Comparison of ENCODE assay signal across 10 cellular contexts in the genomic region with DNA sequence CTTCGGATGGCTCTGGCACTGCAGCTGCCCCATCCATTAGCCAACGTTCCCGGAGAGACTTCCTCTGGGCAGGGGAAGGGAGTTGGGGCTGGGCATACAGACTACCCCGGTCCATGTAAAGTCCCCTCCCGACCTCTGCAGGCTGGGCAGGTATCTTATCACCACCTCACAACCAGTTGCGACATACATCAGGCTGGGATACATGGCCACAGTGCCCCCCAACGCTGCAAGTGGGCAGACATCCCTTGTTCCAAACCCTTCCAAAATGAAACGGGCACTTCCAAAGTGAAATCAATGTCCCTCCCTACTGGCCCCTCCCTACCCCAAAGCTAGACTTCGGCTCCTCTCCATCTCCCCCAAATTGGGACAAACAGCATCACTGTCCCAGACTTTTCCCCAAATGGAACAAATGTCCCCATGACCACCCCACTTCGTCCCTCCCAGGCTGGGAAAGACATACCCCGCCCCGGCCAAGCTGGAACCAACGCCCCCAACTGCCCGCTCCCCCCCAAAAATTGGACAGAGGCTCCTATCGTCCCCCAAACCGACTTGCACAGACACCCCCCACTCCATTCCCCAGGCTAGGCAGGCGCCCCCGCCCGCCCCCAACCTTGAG. TPM values are rescaled to one million over a fixed set of nuclear protein-coding genes. Genes with fewer than 3 reads are reported as not detected.
DNase-seq lines count a peak whose midpoint lies in the region; ATAC-seq and TF ChIP-seq lines count a peak whose summit lies in the region.
"Had no signal": no experiment of that assay in that cellular context is flagged by ENCODE, and none has a peak within 500 bp of the region (broad histone marks: within the 10 kb centered on the region; RNA-seq: fewer than 3 reads in every experiment).

No MANE protein-coding gene starts in this region.

- TF ChIP-seq POLR2A in breast epithelium (IDR thresholded peaks at IDR 0.05) = no peak

- CTCF ChIA-PET in MCF 10A (lab: Yijun Ruan, JAX) = interaction anchor here (0.6 to 1.9 kb wide), 6 partner anchors 8 to 188 kb away, joined by 3 to 9 read pairs (median 3); a partner anchor contains a TSS

- no TSS peak for BruUV-seq in MCF 10A (replicated peaks; lab: Mats Ljungman, UMichigan)

- H3K4me1 Mint-ChIP-seq in MCF 10A (ENCODE audit: insufficient read depth, unreplicated experiment) = peaks cover 13% of the 10 kb centered on the region
- peaks cover 19% of the 10 kb centered on the region for H3K4me1 Mint-ChIP-seq in activated naive CD8-positive, alpha-beta T cell treated with anti-CD3 and anti-CD28 coated beads, Interleukin-2, amount 50 U/mL, for 24 hours

- H3K27me3 ChIP-seq in breast epithelium = no peaks in the 10 kb centered on the region
- peaks cover 25% of the 10 kb centered on the region for H3K27me3 ChIP-seq in lower lobe of right lung (ENCODE audit: low read depth)
- peaks cover 16% of the 10 kb centered on the region for H3K27me3 ChIP-seq in upper lobe of right lung

- H3K4me1 ChIP-seq in breast epithelium = peaks cover 6 to 8% of the 10 kb centered on the region in 2 donors
- peaks cover 7% of the 10 kb centered on the region for H3K4me1 ChIP-seq in lower lobe of right lung
- H3K4me1 ChIP-seq in upper lobe of right lung = no peaks in the 10 kb centered on the region

- no peak for ATAC-seq in activated naive CD8-positive, alpha-beta T cell treated with anti-CD3 and anti-CD28 coated beads, Interleukin-2, amount 50 U/mL, for 24 hours
- ATAC-seq in lower lobe of right lung (no peak), upper lobe of right lung (no peak)

- H3K9me3 ChIP-seq in breast epithelium = peaks cover 0 to 8% of the 10 kb centered on the region in 2 donors
- no peaks in the 10 kb centered on the region for H3K9me3 ChIP-seq in lower lobe of right lung
- no peaks in the 10 kb centered on the region for H3K9me3 ChIP-seq in upper lobe of right lung
- H3K9me3 ChIP-seq: MG63 had no signal

- POLR2A ChIA-PET in MCF 10A (lab: Yijun Ruan, JAX) = no interaction called here

- TF ChIP-seq CTCF in breast epithelium (IDR thresholded peaks at IDR 0.05) (no peak), MCF 10A (IDR thresholded peaks at IDR 0.05; ENCODE audit: unreplicated experiment) (no peak), lower lobe of right lung (IDR thresholded peaks at IDR 0.05) (no peak), upper lobe of right lung (IDR thresholded peaks at IDR 0.05) (no peak)

- H3K27me3 Mint-ChIP-seq in MCF 10A (ENCODE audit: insufficient read depth, unreplicated experiment) = peaks cover 23% of the 10 kb centered on the region
- peaks cover 41% of the 10 kb centered on the region for H3K27me3 Mint-ChIP-seq in activated naive CD8-positive, alpha-beta T cell treated with anti-CD3 and anti-CD28 coated beads, Interleukin-2, amount 50 U/mL, for 24 hours

- H3K36me3 ChIP-seq in breast epithelium (no peaks in the 10 kb centered on the region), lower lobe of right lung (peaks cover 7% of the 10 kb centered on the region), upper lobe of right lung (peaks cover 4% of the 10 kb centered on the region)
- H3K36me3 ChIP-seq: MG63 had no signal

- H3K27ac ChIP-seq in breast epithelium = peak overlapping the region; percentile 13 to 52
- no peak overlapping the region for H3K27ac ChIP-seq in lower lobe of right lung
- no peak overlapping the region for H3K27ac ChIP-seq in upper lobe of right lung

- no peak overlapping the region for H3K27ac Mint-ChIP-seq in MCF 10A (ENCODE audit: low read depth, unreplicated experiment)
- no peak overlapping the region for H3K27ac Mint-ChIP-seq in activated naive CD8-positive, alpha-beta T cell treated with anti-CD3 and anti-CD28 coated beads, Interleukin-2, amount 50 U/mL, for 24 hours

- intact Hi-C loops in breast epithelium (cut with DNase I; ENCODE audit: low total_unique reads) (no loop called here), MCF 10A (cut with micrococcal nuclease) (no loop called here), lower lobe of right lung (cut with DNase I) (no loop called here), upper lobe of right lung (cut with DNase I) (no loop called here)

- H3K9me3 Mint-ChIP-seq in MCF 10A (ENCODE audit: unreplicated experiment) = no peaks in the 10 kb centered on the region
- no peaks in the 10 kb centered on the region for H3K9me3 Mint-ChIP-seq in activated naive CD8-positive, alpha-beta T cell treated with anti-CD3 and anti-CD28 coated beads, Interleukin-2, amount 50 U/mL, for 24 hours

- H3K4me3 ChIP-seq in breast epithelium (peak overlapping the region; percentile 24 to 70 (median 54)), lower lobe of right lung (peak overlapping the region; percentile 30), upper lobe of right lung (peak overlapping the region; percentile 16)

- H3K36me3 Mint-ChIP-seq in MCF 10A (ENCODE audit: insufficient read depth, unreplicated experiment) = peaks cover 4% of the 10 kb centered on the region
- H3K36me3 Mint-ChIP-seq in activated naive CD8-positive, alpha-beta T cell treated with anti-CD3 and anti-CD28 coated beads, Interleukin-2, amount 50 U/mL, for 24 hours (ENCODE audit: low read depth) = peaks cover 13% of the 10 kb centered on the region

- no peak for DNase-seq in breast epithelium (ENCODE audit: low spot score in 2 of 2)
- DNase-seq in MCF 10A (ENCODE audit: unreplicated experiment) = no peak
- DNase-seq in activated naive CD8-positive, alpha-beta T cell treated with anti-CD3 and anti-CD28 coated beads, Interleukin-2, amount 50 U/mL, for 24 hours = no peak
- DNase-seq in lower lobe of right lung = no peak
- DNase-seq in upper lobe of right lung = no peak
- DNase-seq in C1 segment of cervical spinal cord (lab: John Stamatoyannopoulos, UW) = no peak
- no peak for DNase-seq in NCI-H146 treated with DMSO at 0.1 percent for 48 hours (lab: John Stamatoyannopoulos, UW; ENCODE audit: unreplicated experiment)
- DNase-seq in ecto neural progenitor cell (ENCODE audit: low spot score) = no peak

- no peak overlapping the region for H3K4me3 Mint-ChIP-seq in MCF 10A (ENCODE audit: unreplicated experiment)
- H3K4me3 Mint-ChIP-seq in activated naive CD8-positive, alpha-beta T cell treated with anti-CD3 and anti-CD28 coated beads, Interleukin-2, amount 50 U/mL, for 24 hours = peak overlapping the region; percentile 6

RNA-seq across cellular contexts. Expression of a gene that starts 5.0 kb away (rescaled TPM):
- total RNA-seq in breast epithelium (1 to 10 TPM in 2 of 3 donors, not detected in 1; 2.5 to 3.9 TPM), MCF 10A (2022) (not detected in 2 replicates), lower lobe of right lung (7.7 TPM), upper lobe of right lung (10.0 TPM)

RNA-seq across cellular contexts. Expression of a gene that starts 15.7 kb away (rescaled TPM):
- 1 to 10 TPM; 4.6 to 6.4 (median 5.0) TPM for total RNA-seq in breast epithelium
- 0.32 and 0.54 TPM in 2 replicates for total RNA-seq in MCF 10A (2022)
- 7.1 TPM for total RNA-seq in lower lobe of right lung
- 6.7 TPM for total RNA-seq in upper lobe of right lung

RNA-seq across cellular contexts. Expression of a gene that starts 25.3 kb away (rescaled TPM):
- 10 to 100 TPM in 1 of 3 donors, 1 to 10 TPM in 2; 5.1 to 11.0 (median 5.2) TPM for total RNA-seq in breast epithelium
- total RNA-seq in MCF 10A (2022) = 1.7 and 2.7 TPM in 2 replicates
- total RNA-seq in lower lobe of right lung = 20.4 TPM
- total RNA-seq in upper lobe of right lung = 16.2 TPM

RNA-seq across cellular contexts. Expression of a gene that starts 28.7 kb away (rescaled TPM):
- total RNA-seq in breast epithelium = not detected
- total RNA-seq in MCF 10A (2022) = not detected in 2 replicates
- not detected for total RNA-seq in lower lobe of right lung
- not detected for total RNA-seq in upper lobe of right lung
- total RNA-seq: RPMI7951 had no signal

RNA-seq across cellular contexts. Expression of a gene that starts 28.9 kb away (rescaled TPM):
- not detected for total RNA-seq in breast epithelium
- total RNA-seq in MCF 10A (2022) = not detected in 2 replicates
- total RNA-seq in lower lobe of right lung = not detected
- total RNA-seq in upper lobe of right lung = not detected
- total RNA-seq: RPMI7951 had no signal

Comparison
In these comparisons a context has a peak if more than half of its experiments do, and no peak if none do; other contexts are left out.
1. H3K27ac ChIP-seq: peak in breast epithelium (2 of 2); none in lower lobe of right lung (single experiment) and upper lobe of right lung (single experiment).
2. Peak in every context shown above with its lines, with median percentiles within 50 percentile points of each other: H3K4me3 ChIP-seq.